In genomic region chr5:178115835-178116405, GRCh38 we compare ENCODE assay signal across 2 cellular contexts.
A peak's percentile ranks its signal among the peaks of the same experiment; 100 is the strongest.
TF ChIP-seq lines count a peak whose summit lies in the region.

No MANE protein-coding gene starts in this region.

TF ChIP-seq in endothelial cell of umbilical vein, 7 proteins besides CTCF, POLR2A, EP300 and RAD21:
- TF ChIP-seq FOS (IDR thresholded peaks at IDR 0.05; ENCODE audit: borderline replicate concordance, insufficient read depth, low read length) (no peak), JUN (IDR thresholded peaks at IDR 0.05; ENCODE audit: borderline replicate concordance, insufficient read depth, insufficient read length, low read depth) (no peak), EZH2 (IDR thresholded peaks at IDR 0.05; ENCODE audit: borderline replicate concordance, low read depth, low read length, severe bottlenecking) (peak; percentile 12), MYC (IDR thresholded peaks at IDR 0.05; ENCODE audit: low read depth, low read length) (no peak)
TF ChIP-seq in endothelial cell of umbilical vein: peak in this region for 1.

TF ChIP-seq in neural cell, 6 proteins besides CTCF, POLR2A, EP300 and RAD21:
- TF ChIP-seq MXI1 (conservative IDR thresholded peaks at IDR 0.05; ENCODE audit: poor library complexity, severe bottlenecking) (no peak), SMC3 (conservative IDR thresholded peaks at IDR 0.05; ENCODE audit: poor library complexity) (no peak), POLR2AphosphoS5 (IDR thresholded peaks at IDR 0.05) (no peak), TAF1 (IDR thresholded peaks at IDR 0.05; ENCODE audit: low read depth) (no peak), EZH2 (IDR thresholded peaks at IDR 0.05; ENCODE audit: borderline replicate concordance, insufficient read depth, low read length, poor library complexity, severe bottlenecking) (no peak), REST (IDR thresholded peaks at IDR 0.05; ENCODE audit: borderline replicate concordance) (no peak)
